Comparison of ENCODE assay signal across 28 cellular contexts in the genomic region with DNA sequence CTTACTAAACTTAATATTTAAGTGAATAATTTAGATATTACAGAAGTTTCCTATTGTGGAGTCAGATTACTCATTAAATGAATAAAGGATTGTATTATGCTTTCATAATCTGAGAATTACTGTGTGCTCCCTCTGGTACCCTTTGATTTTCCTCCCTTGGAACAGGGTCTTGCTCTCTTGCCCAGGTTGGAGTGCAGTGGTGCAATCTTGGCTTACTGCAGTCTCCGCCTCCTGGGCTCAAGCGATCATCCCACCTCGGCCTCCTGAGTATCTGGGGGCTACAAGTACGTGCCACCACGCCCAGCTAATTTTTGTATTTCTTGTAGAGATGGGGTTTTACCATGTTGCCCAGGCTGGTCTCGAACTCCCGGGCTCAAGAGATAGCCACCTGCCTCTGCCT.
"Had no signal": no experiment of that assay in that cellular context is flagged by ENCODE, and none has a peak within 500 bp of the region (broad histone marks: within the 10 kb centered on the region; RNA-seq: fewer than 3 reads in every experiment).

No MANE protein-coding gene starts in this region.

- DNase-seq: activated CD4-positive, alpha-beta T cell treated with anti-CD3 and anti-CD28 coated beads for 4 hours; activated CD4-positive, alpha-beta T cell treated with anti-CD3 and anti-CD28 coated beads, Interleukin-2, amount 50 U/mL, for 4 hours; activated CD8-positive, alpha-beta memory T cell treated with anti-CD3 and anti-CD28 coated beads, Interleukin-2, amount 50 U/mL, for 48 hours; activated CD8-positive, alpha-beta T cell treated with anti-CD3 and anti-CD28 coated beads, Interleukin-2, amount 10 ng/mL, durations not matched to agents 7 days and 5 days; activated gamma-delta T cell; activated naive CD4-positive, alpha-beta T cell treated with anti-CD3 and anti-CD28 coated beads for 36 hours; activated T-cell treated with anti-CD3 and anti-CD28 coated beads, Interleukin-2, amount 50 U/mL, for 1 hour; adrenal gland; anterior cingulate cortex; cerebellar nuclear complex; MM.1S; NCI-H1105; NCI-H1436; NCI-H1694 treated with DMSO at 0.1 percent for 48 hours; NCI-H2029 treated with DMSO at 0.1 percent for 48 hours; NCI-H345; NCI-H510A; NCI-H526 treated with DMSO at 0.1 percent for 48 hours; NCI-H82; RPMI8226; SJCRH30; SK-N-SH; T-helper 1 cell; WERI-Rb-1 had no signal

- H3K27ac Mint-ChIP-seq: activated CD8-positive, alpha-beta T cell treated with anti-CD3 and anti-CD28 coated beads, Interleukin-2, amount 10 ng/mL, durations not matched to agents 7 days and 5 days; activated naive CD4-positive, alpha-beta T cell treated with anti-CD3 and anti-CD28 coated beads for 36 hours; activated naive CD8-positive, alpha-beta T cell had no signal

- H3K4me1 ChIP-seq: SJCRH30 had no signal

- H3K4me3 Mint-ChIP-seq: activated CD8-positive, alpha-beta T cell treated with anti-CD3 and anti-CD28 coated beads, Interleukin-2, amount 10 ng/mL, durations not matched to agents 7 days and 5 days; activated naive CD4-positive, alpha-beta T cell treated with anti-CD3 and anti-CD28 coated beads for 36 hours; activated naive CD8-positive, alpha-beta T cell had no signal

- H3K27ac ChIP-seq: adrenal gland, SJCRH30, WERI-Rb-1 had no signal

- H3K9ac ChIP-seq: SK-N-SH had no signal

- H3K9me3 ChIP-seq: adrenal gland, SJCRH30, SK-N-SH had no signal

- H3K27me3 Mint-ChIP-seq: activated naive CD8-positive, alpha-beta T cell had no signal

- H3K4me3 ChIP-seq: adrenal gland, SJCRH30 had no signal

- H3K9me3 Mint-ChIP-seq: activated naive CD4-positive, alpha-beta T cell treated with anti-CD3 and anti-CD28 coated beads for 36 hours had no signal

- H3K27me3 ChIP-seq: adrenal gland, SJCRH30 had no signal

- ATAC-seq: activated CD4-positive, CD25-positive, alpha-beta regulatory T cell treated with anti-CD3 and anti-CD28 coated beads, Interleukin-2, amount 50 U/mL, for 24 hours; activated CD8-positive, alpha-beta T cell treated with anti-CD3 and anti-CD28 coated beads, Interleukin-2, amount 10 ng/mL, durations not matched to agents 7 days and 5 days; Panc1; Right ventricle myocardium inferior had no signal

- H3K4me2 ChIP-seq: SK-N-SH had no signal
